ENCODE assay signal across 21 cellular contexts in genomic region chr6:15331629-15332241, GRCh38.
DNase-seq lines count a peak whose midpoint lies in the region; ATAC-seq and TF ChIP-seq lines count a peak whose summit lies in the region.
"Had no signal": no experiment of that assay in that cellular context is flagged by ENCODE, and none has a peak within 500 bp of the region (broad histone marks: within the 10 kb centered on the region; RNA-seq: fewer than 3 reads in every experiment).

No MANE protein-coding gene starts in this region.

- peak overlapping the region; percentile 60 for H3K4me3 Mint-ChIP-seq in stimulated activated naive CD8-positive, alpha-beta T cell treated with anti-CD3 and anti-CD28 coated beads, Interleukin-15, Interleukin-2, amounts not matched to agents 100 ng/mL and 50 ng/mL, for 24 hours
- H3K4me3 Mint-ChIP-seq in effector memory CD8-positive, alpha-beta T cell: peak overlapping the region; percentile 48 to 58
- H3K4me3 Mint-ChIP-seq in nephron progenitor cell: no peak overlapping the region
- H3K4me3 Mint-ChIP-seq: mesothelial cell of epicardium had no signal

- POLR2A ChIA-PET in PC-9 (lab: Charles Lee; ENCODE audit: unreplicated experiment): interaction anchor here (0.7 kb wide), 1 partner anchor 37 kb away, joined by 18 read pairs; no protein-coding TSS in a partner anchor

- H3K36me3 Mint-ChIP-seq in stimulated activated naive CD8-positive, alpha-beta T cell treated with anti-CD3 and anti-CD28 coated beads, Interleukin-15, Interleukin-2, amounts not matched to agents 100 ng/mL and 50 ng/mL, for 24 hours (ENCODE audit: low read depth): peaks cover 16% of the 10 kb centered on the region
- H3K36me3 Mint-ChIP-seq in effector memory CD8-positive, alpha-beta T cell (ENCODE audit: insufficient read depth): peaks cover 2% of the 10 kb centered on the region
- H3K36me3 Mint-ChIP-seq in nephron progenitor cell (ENCODE audit: low read depth): no peaks in the 10 kb centered on the region
- H3K36me3 Mint-ChIP-seq: mesothelial cell of epicardium had no signal

- H3K27ac Mint-ChIP-seq in stimulated activated naive CD8-positive, alpha-beta T cell treated with anti-CD3 and anti-CD28 coated beads, Interleukin-15, Interleukin-2, amounts not matched to agents 100 ng/mL and 50 ng/mL, for 24 hours: peak overlapping the region; percentile 83
- peak overlapping the region; percentile 56 to 80 for H3K27ac Mint-ChIP-seq in effector memory CD8-positive, alpha-beta T cell
- no peak overlapping the region for H3K27ac Mint-ChIP-seq in nephron progenitor cell
- H3K27ac Mint-ChIP-seq: mesothelial cell of epicardium had no signal

- H3K27me3 Mint-ChIP-seq in stimulated activated naive CD8-positive, alpha-beta T cell treated with anti-CD3 and anti-CD28 coated beads, Interleukin-15, Interleukin-2, amounts not matched to agents 100 ng/mL and 50 ng/mL, for 24 hours: no peaks in the 10 kb centered on the region
- no peaks in the 10 kb centered on the region for H3K27me3 Mint-ChIP-seq in effector memory CD8-positive, alpha-beta T cell
- H3K27me3 Mint-ChIP-seq in nephron progenitor cell (ENCODE audit: low read depth, poor library complexity): no peaks in the 10 kb centered on the region

- DNase-seq in stimulated activated naive CD8-positive, alpha-beta T cell treated with anti-CD3 and anti-CD28 coated beads, Interleukin-15, Interleukin-2, amounts not matched to agents 100 U/mL and 50 U/mL, for 24 hours: no peak
- DNase-seq in PC-9: no peak
- no peak for DNase-seq in effector memory CD8-positive, alpha-beta T cell
- DNase-seq in nephron progenitor cell: no peak
- no peak for DNase-seq in NCI-H1048 (lab: John Stamatoyannopoulos, UW)
- no peak for DNase-seq in NCI-H2227 treated with DMSO at 0.1 percent for 48 hours (lab: John Stamatoyannopoulos, UW)
- DNase-seq: activated T-cell treated with anti-CD3 and anti-CD28 coated beads for 4 hours, BE2C, cortex of kidney, DMS79 treated with DMSO at 0.1 percent for 48 hours, glutamatergic neuron, NCI-H1417, NCI-H446 treated with DMSO at 0.1 percent for 48 hours, ovary, Peyer's patch, stomach had no signal

- H4K20me1 ChIP-seq in PC-9 (ENCODE audit: insufficient read depth): peaks cover 40% of the 10 kb centered on the region

- BruUV-seq in PC-9 (replicated peaks; lab: Mats Ljungman, UMichigan): no TSS peak

- peaks cover 37% of the 10 kb centered on the region for H3K4me1 ChIP-seq in PC-9 (replicated peaks; ENCODE audit: insufficient read depth)
- H3K4me1 ChIP-seq: ascending aorta had no signal

- no peaks in the 10 kb centered on the region for H3K9me2 ChIP-seq in PC-9 (ENCODE audit: insufficient read depth)

- H2AFZ ChIP-seq in PC-9: no peak overlapping the region

- ATAC-seq in stimulated activated naive CD8-positive, alpha-beta T cell treated with anti-CD3 and anti-CD28 coated beads, Interleukin-15, Interleukin-2, amounts not matched to agents 100 U/mL and 50 U/mL, for 24 hours: no peak
- ATAC-seq in effector memory CD8-positive, alpha-beta T cell (replicated peaks): no peak
- ATAC-seq in GM18505 (IDR thresholded peaks at IDR 0.05; ENCODE audit: unreplicated experiment): no peak

- H3K27me3 ChIP-seq in PC-9 (ENCODE audit: insufficient read depth, low read depth): no peaks in the 10 kb centered on the region
- H3K27me3 ChIP-seq: ascending aorta, BE2C, ovary, Peyer's patch, stomach, vagina had no signal

- peaks cover 14% of the 10 kb centered on the region; the same call in 1 of the 2 replicates for H3F3A ChIP-seq in PC-9 (ENCODE audit: insufficient read depth, low read depth)

- H3K4me2 ChIP-seq in PC-9: peak overlapping the region; percentile 5

- CTCF ChIA-PET in PC-9 (lab: Charles Lee): no interaction called here

- peaks cover 96% of the 10 kb centered on the region for H3K4me1 Mint-ChIP-seq in stimulated activated naive CD8-positive, alpha-beta T cell treated with anti-CD3 and anti-CD28 coated beads, Interleukin-15, Interleukin-2, amounts not matched to agents 100 ng/mL and 50 ng/mL, for 24 hours (ENCODE audit: low read depth)
- H3K4me1 Mint-ChIP-seq in effector memory CD8-positive, alpha-beta T cell (ENCODE audit: low read depth in 2 of 2): peaks cover 64 to 70% of the 10 kb centered on the region in 2 donors
- H3K4me1 Mint-ChIP-seq in nephron progenitor cell: peaks cover 67% of the 10 kb centered on the region

- H3K9me3 ChIP-seq in PC-9 (ENCODE audit: insufficient read depth, low read depth): no peaks in the 10 kb centered on the region
- H3K9me3 ChIP-seq: ascending aorta, BE2C, ovary, Peyer's patch, stomach, vagina had no signal

- H3K36me3 ChIP-seq in PC-9 (ENCODE audit: low read depth): 0 out of 2 replicates have a peak, but pooled peaks cover 4% of the 10 kb centered on the region
- H3K36me3 ChIP-seq: ascending aorta, BE2C, ovary, Peyer's patch, stomach, vagina had no signal

- intact Hi-C loops in PC-9 (cut with micrococcal nuclease; ENCODE audit: unreplicated experiment): no loop called here

- TF ChIP-seq CTCF in PC-9 (conservative IDR thresholded peaks at IDR 0.05) (no peak), nephron progenitor cell (IDR thresholded peaks at IDR 0.05) (no peak)

- TF ChIP-seq POLR2A in GM18505 (IDR thresholded peaks at IDR 0.05; ENCODE audit: borderline replicate concordance, extremely low read depth, insufficient read depth, insufficient read length): no peak

- H3K79me2 ChIP-seq in PC-9 (ENCODE audit: low read depth): peaks cover 91% of the 10 kb centered on the region

- H3K4me3 ChIP-seq in PC-9: no peak overlapping the region
- H3K4me3 ChIP-seq: ascending aorta, ovary, Peyer's patch, stomach, vagina had no signal

- no peaks in the 10 kb centered on the region for H3K9me3 Mint-ChIP-seq in stimulated activated naive CD8-positive, alpha-beta T cell treated with anti-CD3 and anti-CD28 coated beads, Interleukin-15, Interleukin-2, amounts not matched to agents 100 ng/mL and 50 ng/mL, for 24 hours
- no peaks in the 10 kb centered on the region for H3K9me3 Mint-ChIP-seq in effector memory CD8-positive, alpha-beta T cell
- no peaks in the 10 kb centered on the region for H3K9me3 Mint-ChIP-seq in nephron progenitor cell
- H3K9me3 Mint-ChIP-seq: mesothelial cell of epicardium had no signal

- H3K27ac ChIP-seq in PC-9: peak overlapping the region; percentile 37
- H3K27ac ChIP-seq: ascending aorta, ovary, Peyer's patch, stomach, vagina had no signal
